Comparison of ENCODE assay signal across 14 cellular contexts in genomic region chr9:133779081-133779480, GRCh38. TPM values are rescaled to one million over a fixed set of nuclear protein-coding genes. Genes with fewer than 3 reads are reported as not detected.
DNase-seq lines count a peak whose midpoint lies in the region; ATAC-seq and TF ChIP-seq lines count a peak whose summit lies in the region.
"Had no signal": no experiment of that assay in that cellular context is flagged by ENCODE, and none has a peak within 500 bp of the region (broad histone marks: within the 10 kb centered on the region; RNA-seq: fewer than 3 reads in every experiment).

No MANE protein-coding gene starts in this region.

- H3K9me3 Mint-ChIP-seq in endothelial cell (ENCODE audit: unreplicated experiment) (no peaks in the 10 kb centered on the region), neural progenitor cell (no peaks in the 10 kb centered on the region)
- H3K9me3 Mint-ChIP-seq: CD8-positive, alpha-beta T cell had no signal

- intact Hi-C loops in right cardiac atrium (cut with DNase I) (no loop called here), left ventricle myocardium inferior (cut with micrococcal nuclease) (no loop called here)

- H3K4me3 Mint-ChIP-seq in endothelial cell (ENCODE audit: unreplicated experiment) (peak overlapping the region; percentile 74), neural progenitor cell (no peak overlapping the region)
- H3K4me3 Mint-ChIP-seq: CD14-positive monocyte; CD8-positive, alpha-beta T cell had no signal

- ATAC-seq in right cardiac atrium (no peak), GM18907 (IDR thresholded peaks at IDR 0.05; ENCODE audit: unreplicated experiment) (no peak)
- ATAC-seq: A549; CD8-positive, alpha-beta T cell had no signal

- H3K27ac Mint-ChIP-seq in endothelial cell (ENCODE audit: unreplicated experiment): no peak overlapping the region
- peak overlapping the region; percentile 29 for H3K27ac Mint-ChIP-seq in neural progenitor cell
- H3K27ac Mint-ChIP-seq: CD14-positive monocyte; CD8-positive, alpha-beta T cell had no signal

- H3K9me3 ChIP-seq in right cardiac atrium (ENCODE audit: control insufficient read depth, low read length): no peaks in the 10 kb centered on the region
- peaks cover 3% of the 10 kb centered on the region for H3K9me3 ChIP-seq in left ventricle myocardium inferior (replicated peaks)
- H3K9me3 ChIP-seq in neural progenitor cell (ENCODE audit: low read depth): no peaks in the 10 kb centered on the region
- H3K9me3 ChIP-seq: HAP-1 had no signal

- 89% methylated on average over 8 of the region's 8 CpGs for WGBS in right cardiac atrium

- no peaks in the 10 kb centered on the region for H3F3A ChIP-seq in neural progenitor cell (ENCODE audit: low read depth)

- no peaks in the 10 kb centered on the region for H3K4me1 Mint-ChIP-seq in endothelial cell (ENCODE audit: unreplicated experiment)
- H3K4me1 Mint-ChIP-seq in neural progenitor cell: no peaks in the 10 kb centered on the region

- H3K79me2 ChIP-seq in neural progenitor cell (ENCODE audit: low read depth): no peaks in the 10 kb centered on the region

- no peak overlapping the region for H3K4me2 ChIP-seq in neural progenitor cell
- H3K4me2 ChIP-seq: A549 had no signal

- H3K36me3 Mint-ChIP-seq in endothelial cell (ENCODE audit: low read depth, unreplicated experiment) (peaks cover 6% of the 10 kb centered on the region), neural progenitor cell (peaks cover 2% of the 10 kb centered on the region)
- H3K36me3 Mint-ChIP-seq: CD8-positive, alpha-beta T cell had no signal

- no peak overlapping the region for H3K9ac ChIP-seq in neural progenitor cell

- TF ChIP-seq CTCF in left ventricle myocardium inferior (IDR thresholded peaks at IDR 0.05; ENCODE audit: borderline replicate concordance) (no peak), endothelial cell (IDR thresholded peaks at IDR 0.05; ENCODE audit: unreplicated experiment) (no peak), neural progenitor cell (IDR thresholded peaks at IDR 0.05) (no peak)

- H3K27me3 Mint-ChIP-seq in endothelial cell (ENCODE audit: unreplicated experiment) (peaks cover 9% of the 10 kb centered on the region), neural progenitor cell (ENCODE audit: insufficient read depth, low read depth) (peaks cover 3% of the 10 kb centered on the region)

- no peaks in the 10 kb centered on the region for H3K4me1 ChIP-seq in right cardiac atrium (ENCODE audit: control insufficient read depth, insufficient read depth, low read length)
- peaks cover 9% of the 10 kb centered on the region for H3K4me1 ChIP-seq in left ventricle myocardium inferior
- no peaks in the 10 kb centered on the region for H3K4me1 ChIP-seq in neural progenitor cell
- H3K4me1 ChIP-seq: A549, HAP-1 had no signal

- no peak overlapping the region for H2AFZ ChIP-seq in neural progenitor cell (replicated peaks)

- DNase-seq in right cardiac atrium: peak; percentile 4 to 22 (median 21)
- no peak for DNase-seq in left ventricle myocardium inferior
- no peak for DNase-seq in endothelial cell (ENCODE audit: low spot score)
- no peak for DNase-seq in neural progenitor cell (ENCODE audit: low spot score)
- no peak for DNase-seq in A172 (ENCODE audit: low spot score)
- DNase-seq in activated CD8-positive, alpha-beta memory T cell treated with anti-CD3 and anti-CD28 coated beads, Interleukin-2, amount 50 U/mL, for 4 hours: no peak
- DNase-seq: CD8-positive, alpha-beta T cell; COR-L47; DND-41; GDM1 had no signal

- H3K27me3 ChIP-seq in right cardiac atrium (ENCODE audit: control insufficient read depth, insufficient read depth) (no peaks in the 10 kb centered on the region), left ventricle myocardium inferior (ENCODE audit: low read depth) (no peaks in the 10 kb centered on the region), neural progenitor cell (no peaks in the 10 kb centered on the region)

- H3K36me3 ChIP-seq in left ventricle myocardium inferior (peaks cover 33% of the 10 kb centered on the region), neural progenitor cell (no peaks in the 10 kb centered on the region)

- no peak overlapping the region for H3K27ac ChIP-seq in right cardiac atrium (ENCODE audit: low read length)
- no peak overlapping the region for H3K27ac ChIP-seq in left ventricle myocardium inferior (replicated peaks)
- no peak overlapping the region for H3K27ac ChIP-seq in neural progenitor cell
- H3K27ac ChIP-seq: A549 had no signal

- H4K20me1 ChIP-seq in neural progenitor cell (ENCODE audit: low read depth): peaks cover 7% of the 10 kb centered on the region

- H3K4me3 ChIP-seq in right cardiac atrium (ENCODE audit: low read length) (no peak overlapping the region), left ventricle myocardium inferior (no peak overlapping the region), neural progenitor cell (no peak overlapping the region)
- H3K4me3 ChIP-seq: A549, HAP-1 had no signal

RNA-seq across cellular contexts. Expression of gene SARDH, which starts 40.9 kb away (rescaled TPM):
- total RNA-seq in right cardiac atrium: 1 to 10 TPM; 2.5 to 3.2 (median 2.8) TPM
- 1.7 TPM for polyA plus RNA-seq in right cardiac atrium
- 0.63 TPM for total RNA-seq in left ventricle myocardium inferior
- total RNA-seq in endothelial cell (ENCODE audit: unreplicated experiment): 5.0 TPM
- total RNA-seq in neural progenitor cell (ENCODE audit: low replicate concordance): 3.9 and 9.2 TPM in 2 replicates
- total RNA-seq in A172 (2014; rRNA removed; shearing (Covaris generic)): 30.5 and 31.0 TPM in 2 replicates
- polyA plus RNA-seq: CD14-positive monocyte had no signal

Comparison
In these comparisons a context has a peak if more than half of its experiments do, and no peak if none do; other contexts are left out.
1. DNase-seq: peak in right cardiac atrium (3 of 3); none in left ventricle myocardium inferior (single experiment), endothelial cell (single experiment), neural progenitor cell (single experiment), A172 (single experiment) and activated CD8-positive, alpha-beta memory T cell treated with anti-CD3 and anti-CD28 coated beads, Interleukin-2, amount 50 U/mL, for 4 hours (single experiment).